ENCODE assay signal across 19 cellular contexts in genomic region chr2:201959198-201959597, GRCh38.
"Had no signal": no experiment of that assay in that cellular context is flagged by ENCODE, and none has a peak within 500 bp of the region (broad histone marks: within the 10 kb centered on the region; RNA-seq: fewer than 3 reads in every experiment).

No MANE protein-coding gene starts in this region.

- ATAC-seq: left ventricle myocardium superior; lower lobe of right lung; natural killer cell treated with Interleukin-12 subunit alpha and Interleukin-12 subunit beta and Interleukin-15 and Interleukin-18, amount 100 ng/mL, for 72 hours; pancreas; sciatic nerve; stimulated activated effector memory CD8-positive, alpha-beta T cell treated with anti-CD3 and anti-CD28 coated beads, Interleukin-12 subunit alpha, Interleukin-12 subunit beta, amount 100 ng/mL, for 72 hours had no signal

- DNase-seq: dorsolateral prefrontal cortex; effector CD4-positive, alpha-beta T cell; hypothalamus; immature natural killer cell; islet precursor cell; left ventricle myocardium superior; lower lobe of right lung; naive B cell; pancreas; stimulated activated CD4-positive, alpha-beta T cell treated with anti-CD3 and anti-CD28 coated beads, Interleukin-2, amount 100 ng/mL, for 24 hours; stimulated activated CD4-positive, alpha-beta T cell treated with anti-CD3 and anti-CD28 coated beads, Interleukin-4, amount 100 ng/mL, for 24 hours; stimulated activated naive CD4-positive, alpha-beta T cell treated with Interleukin-2 at 50 U/mL for 16 hours; substantia nigra; testis; tibial artery had no signal

- H3K27ac ChIP-seq: dorsolateral prefrontal cortex, lower lobe of right lung, neutrophil, pancreas, testis, tibial artery had no signal

- H3K4me3 ChIP-seq: dorsolateral prefrontal cortex, lower lobe of right lung, pancreas, testis, tibial artery had no signal

- H3K4me1 ChIP-seq: lower lobe of right lung, pancreas had no signal

- H3K27me3 ChIP-seq: neutrophil, testis, tibial artery had no signal

- H3K9me3 ChIP-seq: lower lobe of right lung, neutrophil, pancreas, testis, tibial artery had no signal

- H3K36me3 ChIP-seq: lower lobe of right lung, neutrophil, pancreas, tibial artery had no signal
